In genomic region chr20:58890073-58890453, GRCh38 we compare ENCODE assay signal across 8 cellular contexts. TPM values are rescaled to one million over a fixed set of nuclear protein-coding genes. Genes with fewer than 3 reads are reported as not detected.
DNase-seq lines count a peak whose midpoint lies in the region; ATAC-seq and TF ChIP-seq lines count a peak whose summit lies in the region.

No MANE protein-coding gene starts in this region.

- no peaks in the 10 kb centered on the region for H3K27me3 ChIP-seq in Loucy (ENCODE audit: insufficient read depth, low read length, poor library complexity, severe bottlenecking)
- H3K27me3 ChIP-seq in dorsolateral prefrontal cortex: no peaks in the 10 kb centered on the region

- H3K4me3 Mint-ChIP-seq in CD14-positive monocyte: peak overlapping the region; percentile 92 to 96
- H3K4me3 Mint-ChIP-seq in natural killer cell treated with Interleukin-12 subunit alpha and Interleukin-12 subunit beta and Interleukin-15 and Interleukin-18, amount 100 ng/mL, for 72 hours: peak overlapping the region; percentile 98

- no peaks in the 10 kb centered on the region; the same call in 1 of the 2 replicates for H3F3A ChIP-seq in Loucy (ENCODE audit: low read depth)

- H3K4me1 ChIP-seq in Loucy (ENCODE audit: insufficient read depth, low read length, poor library complexity, severe bottlenecking): peaks cover 33% of the 10 kb centered on the region

- peaks cover 52% of the 10 kb centered on the region for H3K79me2 ChIP-seq in Loucy (ENCODE audit: insufficient read depth, low read length)

- H3K4me2 ChIP-seq in Loucy (ENCODE audit: low read depth, low read length, poor library complexity, severe bottlenecking): peak overlapping the region; percentile 69

- peak overlapping the region; percentile 85 for H3K9ac ChIP-seq in Loucy (ENCODE audit: low read depth, low read length, poor library complexity, severe bottlenecking)

- peaks cover 27% of the 10 kb centered on the region for H3K4me1 Mint-ChIP-seq in CD14-positive monocyte
- peaks cover 16 to 23% of the 10 kb centered on the region in 2 donors for H3K4me1 Mint-ChIP-seq in natural killer cell treated with Interleukin-12 subunit alpha and Interleukin-12 subunit beta and Interleukin-15 and Interleukin-18, amount 100 ng/mL, for 72 hours (ENCODE audit: low read depth in 2 of 2)

- no peak for TF ChIP-seq CTCF in CD14-positive monocyte (IDR thresholded peaks at IDR 0.05)
- TF ChIP-seq CTCF in Loucy (conservative IDR thresholded peaks at IDR 0.05; ENCODE audit: low read length): no peak
- TF ChIP-seq CTCF in dorsolateral prefrontal cortex (IDR thresholded peaks at IDR 0.05 in 54 of 56, conservative IDR thresholded peaks at IDR 0.05 in 2 of 56; ENCODE audit: low read depth in 1 of 56, partially characterized antibody in 56 of 56): no peak

- H3K36me3 ChIP-seq in Loucy (ENCODE audit: insufficient read depth, low read length): no peaks in the 10 kb centered on the region

- H3K27me3 Mint-ChIP-seq in CD14-positive monocyte (ENCODE audit: low read depth in 3 of 3): peaks cover 0 to 7% (median 3%) of the 10 kb centered on the region in 3 donors
- H3K27me3 Mint-ChIP-seq in natural killer cell treated with Interleukin-12 subunit alpha and Interleukin-12 subunit beta and Interleukin-15 and Interleukin-18, amount 100 ng/mL, for 72 hours: no peaks in the 10 kb centered on the region

- H3K4me3 ChIP-seq in Loucy (ENCODE audit: low read length, poor library complexity, severe bottlenecking): peak overlapping the region; percentile 74
- H3K4me3 ChIP-seq in dorsolateral prefrontal cortex: peak overlapping the region; percentile 38 to 85 (median 67)

- intact Hi-C loops in CD14-positive monocyte (cut with micrococcal nuclease): loop anchor here (5.0 to 10.0 kb wide), 5 partner anchors 92 to 235 kb away; partner anchors contain the start of genes ATP5F1E (in 2 of the 2), NELFCD (in 2 of the 2), CTSZ (in 1 of the 2) and STX16 (in 1 of the 2)
- intact Hi-C loops in dorsolateral prefrontal cortex (cut with DNase I): loop anchor here (1.0 to 2.0 kb wide), 2 partner anchors 91 kb away; partner anchors contain the start of gene NELFCD (in 2 of the 2)

- DNase-seq in CD14-positive monocyte (ENCODE audit: low spot score): no peak
- DNase-seq in dorsolateral prefrontal cortex: no peak
- no peak for DNase-seq in natural killer cell treated with Interleukin-12 subunit alpha and Interleukin-12 subunit beta and Interleukin-15 and Interleukin-18, amount 100 ng/mL, for 72 hours (ENCODE audit: low spot score)
- no peak for DNase-seq in SKM-1 treated with dmso at 0.1 percent for 144 hours (lab: John Stamatoyannopoulos, UW; ENCODE audit: unreplicated experiment)
- DNase-seq in HK-2 (ENCODE audit: unreplicated experiment): no peak

- no peaks in the 10 kb centered on the region for H3K36me3 Mint-ChIP-seq in CD14-positive monocyte
- peaks cover 11% of the 10 kb centered on the region for H3K36me3 Mint-ChIP-seq in natural killer cell treated with Interleukin-12 subunit alpha and Interleukin-12 subunit beta and Interleukin-15 and Interleukin-18, amount 100 ng/mL, for 72 hours

- H4K20me1 ChIP-seq in Loucy (ENCODE audit: insufficient read depth, low read length, poor library complexity, severe bottlenecking): peaks cover 27% of the 10 kb centered on the region

- 0 out of 2 replicates have a peak, but pooled peaks cover 3% of the 10 kb centered on the region for H3K9me3 ChIP-seq in Loucy (ENCODE audit: insufficient read depth, low read depth, low read length)

- no peaks in the 10 kb centered on the region for H3K9me3 Mint-ChIP-seq in CD14-positive monocyte
- no peaks in the 10 kb centered on the region for H3K9me3 Mint-ChIP-seq in natural killer cell treated with Interleukin-12 subunit alpha and Interleukin-12 subunit beta and Interleukin-15 and Interleukin-18, amount 100 ng/mL, for 72 hours

- no peak for ATAC-seq in natural killer cell treated with Interleukin-12 subunit alpha and Interleukin-12 subunit beta and Interleukin-15 and Interleukin-18, amount 100 ng/mL, for 72 hours
- ATAC-seq in HG03175 (IDR thresholded peaks at IDR 0.05; ENCODE audit: unreplicated experiment) (no peak), HG03460 (IDR thresholded peaks at IDR 0.05; ENCODE audit: unreplicated experiment) (no peak)

- peak overlapping the region in 58 of 59 donors; percentile 58 to 99 (median 90) for H3K27ac ChIP-seq in dorsolateral prefrontal cortex

- H3K27ac Mint-ChIP-seq in CD14-positive monocyte: peak overlapping the region in 6 of 7 donors; percentile 75 to 89 (median 84)
- H3K27ac Mint-ChIP-seq in natural killer cell treated with Interleukin-12 subunit alpha and Interleukin-12 subunit beta and Interleukin-15 and Interleukin-18, amount 100 ng/mL, for 72 hours: peak overlapping the region; percentile 78

- H2AFZ ChIP-seq in Loucy (ENCODE audit: low read length): no peak overlapping the region

- no peaks in the 10 kb centered on the region for H3K9me2 ChIP-seq in Loucy (replicated peaks; ENCODE audit: low read depth, low read length)

RNA-seq across cellular contexts. Expression of gene GNAS, which starts 37.5 kb away (rescaled TPM):
- 100 to 1,000 TPM; 109 to 124 TPM for polyA plus RNA-seq in CD14-positive monocyte
- total RNA-seq in dorsolateral prefrontal cortex: 1,000 to 10,000 TPM in 119 of 120 experiments, 100 to 1,000 TPM in 1; 843 to 2,758 (median 1,845) TPM
- 100 to 1,000 TPM; 459 to 740 TPM for total RNA-seq in natural killer cell treated with Interleukin-12 subunit alpha and Interleukin-12 subunit beta and Interleukin-15 and Interleukin-18, amount 100 ng/mL, for 72 hours

RNA-seq across cellular contexts. Expression of gene GNAS-AS1, which starts 39.4 kb away (rescaled TPM):
- polyA plus RNA-seq in CD14-positive monocyte: not detected
- total RNA-seq in dorsolateral prefrontal cortex: 1 to 10 TPM in 36 of 120 experiments, under 1 TPM in 76, not detected in 8; 0.19 to 2.7 (median 0.78) TPM
- 1 to 10 TPM in 1 of 2 donors, under 1 TPM in 1; 0.29 to 4.7 TPM for total RNA-seq in natural killer cell treated with Interleukin-12 subunit alpha and Interleukin-12 subunit beta and Interleukin-15 and Interleukin-18, amount 100 ng/mL, for 72 hours
